Comparison of ENCODE assay signal across 1 cellular context in the genomic region with DNA sequence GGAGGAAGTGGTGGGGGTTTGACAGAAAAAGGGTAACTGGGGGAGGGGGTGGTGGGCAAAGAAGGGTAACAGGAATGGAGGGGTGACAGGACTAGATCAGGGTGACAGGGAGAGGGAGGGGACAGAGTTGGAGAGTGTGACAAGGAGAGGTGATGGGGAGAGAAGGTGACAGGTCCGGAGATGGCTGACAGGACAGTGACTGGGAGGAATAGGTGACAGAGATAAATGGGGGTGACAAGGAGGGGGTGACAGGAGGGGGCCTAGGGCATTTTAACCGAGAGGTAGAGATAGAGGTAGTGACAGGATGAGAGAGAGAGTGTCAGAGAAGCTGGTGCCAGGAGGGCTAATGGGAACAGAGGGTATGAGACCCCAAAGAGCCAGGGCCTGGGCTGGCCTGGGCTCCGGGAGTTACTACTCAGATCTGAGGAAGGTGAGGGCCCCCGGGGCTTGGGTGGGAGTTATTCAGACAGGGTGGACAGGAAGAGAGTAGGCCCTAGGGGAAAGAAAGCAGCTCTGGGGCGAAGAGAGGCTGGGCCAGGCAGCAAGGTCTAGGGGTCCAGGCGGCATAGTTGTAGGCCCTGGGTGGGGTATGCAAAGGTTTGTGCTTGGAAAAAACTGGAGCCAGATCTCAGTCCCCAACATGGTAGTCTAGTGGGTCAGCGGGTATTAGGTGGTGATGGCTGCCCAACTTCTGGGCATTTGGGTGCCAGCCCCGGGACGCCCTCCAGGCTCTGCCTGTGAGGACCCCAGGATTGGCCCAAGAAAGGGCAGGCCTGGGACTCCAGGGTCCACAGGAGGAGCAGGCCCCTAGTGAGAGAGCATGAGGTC.
TF ChIP-seq lines count a peak whose summit lies in the region.

No MANE protein-coding gene starts in this region.

TF ChIP-seq in K562, 482 proteins besides CTCF, POLR2A, EP300 and RAD21 (continued from another document and continues in another):
- TF ChIP-seq, protein P1, sequence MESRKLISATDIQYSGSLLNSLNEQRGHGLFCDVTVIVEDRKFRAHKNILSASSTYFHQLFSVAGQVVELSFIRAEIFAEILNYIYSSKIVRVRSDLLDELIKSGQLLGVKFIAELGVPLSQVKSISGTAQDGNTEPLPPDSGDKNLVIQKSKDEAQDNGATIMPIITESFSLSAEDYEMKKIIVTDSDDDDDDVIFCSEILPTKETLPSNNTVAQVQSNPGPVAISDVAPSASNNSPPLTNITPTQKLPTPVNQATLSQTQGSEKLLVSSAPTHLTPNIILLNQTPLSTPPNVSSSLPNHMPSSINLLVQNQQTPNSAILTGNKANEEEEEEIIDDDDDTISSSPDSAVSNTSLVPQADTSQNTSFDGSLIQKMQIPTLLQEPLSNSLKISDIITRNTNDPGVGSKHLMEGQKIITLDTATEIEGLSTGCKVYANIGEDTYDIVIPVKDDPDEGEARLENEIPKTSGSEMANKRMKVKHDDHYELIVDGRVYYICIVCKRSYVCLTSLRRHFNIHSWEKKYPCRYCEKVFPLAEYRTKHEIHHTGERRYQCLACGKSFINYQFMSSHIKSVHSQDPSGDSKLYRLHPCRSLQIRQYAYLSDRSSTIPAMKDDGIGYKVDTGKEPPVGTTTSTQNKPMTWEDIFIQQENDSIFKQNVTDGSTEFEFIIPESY (CRISPR knock-in tag; IDR thresholded peaks at IDR 0.05): no peak
- no peak for TF ChIP-seq NONO (IDR thresholded peaks at IDR 0.05; ENCODE audit: low read depth in 2 of 2, low read length in 1 of 2)
- TF ChIP-seq ZNF644 (tag; IDR thresholded peaks at IDR 0.05; ENCODE audit: low read depth): no peak
- peak; percentile 15 for TF ChIP-seq PHF20 (IDR thresholded peaks at IDR 0.05; ENCODE audit: partially characterized antibody)
- no peak for TF ChIP-seq ZNF586 (CRISPR knock-in tag; conservative IDR thresholded peaks at IDR 0.05)
- TF ChIP-seq ETV5 (CRISPR knock-in tag; IDR thresholded peaks at IDR 0.05; ENCODE audit: low read depth): 0 out of 2 replicates have a peak, but pooled peaks have one; percentile 28
- no peak for TF ChIP-seq ZNF445 (CRISPR knock-in tag; IDR thresholded peaks at IDR 0.05; ENCODE audit: low read depth)
- TF ChIP-seq SMC3 (conservative IDR thresholded peaks at IDR 0.05; ENCODE audit: insufficient read depth, low read depth, low read length): no peak
- peak; percentile 37; the same call in 1 of the 2 replicates for TF ChIP-seq ZNF316 (IDR thresholded peaks at IDR 0.05)
- no peak for TF ChIP-seq POLR3A (IDR thresholded peaks at IDR 0.05; ENCODE audit: borderline replicate concordance, extremely low read depth, insufficient read depth, insufficient read length)
- TF ChIP-seq, protein P2, sequence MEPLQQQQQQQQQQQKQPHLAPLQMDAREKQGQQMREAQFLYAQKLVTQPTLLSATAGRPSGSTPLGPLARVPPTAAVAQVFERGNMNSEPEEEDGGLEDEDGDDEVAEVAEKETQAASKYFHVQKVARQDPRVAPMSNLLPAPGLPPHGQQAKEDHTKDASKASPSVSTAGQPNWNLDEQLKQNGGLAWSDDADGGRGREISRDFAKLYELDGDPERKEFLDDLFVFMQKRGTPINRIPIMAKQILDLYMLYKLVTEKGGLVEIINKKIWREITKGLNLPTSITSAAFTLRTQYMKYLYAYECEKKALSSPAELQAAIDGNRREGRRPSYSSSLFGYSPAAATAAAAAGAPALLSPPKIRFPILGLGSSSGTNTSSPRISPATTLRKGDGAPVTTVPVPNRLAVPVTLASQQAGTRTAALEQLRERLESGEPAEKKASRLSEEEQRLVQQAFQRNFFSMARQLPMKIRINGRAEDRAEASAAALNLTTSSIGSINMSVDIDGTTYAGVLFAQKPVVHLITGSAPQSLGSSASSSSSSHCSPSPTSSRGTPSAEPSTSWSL (CRISPR knock-in tag; IDR thresholded peaks at IDR 0.05; ENCODE audit: borderline replicate concordance): no peak
- no peak for TF ChIP-seq KDM5B (IDR thresholded peaks at IDR 0.05; ENCODE audit: insufficient replicate concordance, low read depth, low read length)
- TF ChIP-seq, protein P3, sequence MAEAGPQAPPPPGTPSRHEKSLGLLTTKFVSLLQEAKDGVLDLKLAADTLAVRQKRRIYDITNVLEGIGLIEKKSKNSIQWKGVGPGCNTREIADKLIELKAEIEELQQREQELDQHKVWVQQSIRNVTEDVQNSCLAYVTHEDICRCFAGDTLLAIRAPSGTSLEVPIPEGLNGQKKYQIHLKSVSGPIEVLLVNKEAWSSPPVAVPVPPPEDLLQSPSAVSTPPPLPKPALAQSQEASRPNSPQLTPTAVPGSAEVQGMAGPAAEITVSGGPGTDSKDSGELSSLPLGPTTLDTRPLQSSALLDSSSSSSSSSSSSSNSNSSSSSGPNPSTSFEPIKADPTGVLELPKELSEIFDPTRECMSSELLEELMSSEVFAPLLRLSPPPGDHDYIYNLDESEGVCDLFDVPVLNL (CRISPR knock-in tag; IDR thresholded peaks at IDR 0.05; ENCODE audit: low read depth): no peak
- TF ChIP-seq, protein P4, sequence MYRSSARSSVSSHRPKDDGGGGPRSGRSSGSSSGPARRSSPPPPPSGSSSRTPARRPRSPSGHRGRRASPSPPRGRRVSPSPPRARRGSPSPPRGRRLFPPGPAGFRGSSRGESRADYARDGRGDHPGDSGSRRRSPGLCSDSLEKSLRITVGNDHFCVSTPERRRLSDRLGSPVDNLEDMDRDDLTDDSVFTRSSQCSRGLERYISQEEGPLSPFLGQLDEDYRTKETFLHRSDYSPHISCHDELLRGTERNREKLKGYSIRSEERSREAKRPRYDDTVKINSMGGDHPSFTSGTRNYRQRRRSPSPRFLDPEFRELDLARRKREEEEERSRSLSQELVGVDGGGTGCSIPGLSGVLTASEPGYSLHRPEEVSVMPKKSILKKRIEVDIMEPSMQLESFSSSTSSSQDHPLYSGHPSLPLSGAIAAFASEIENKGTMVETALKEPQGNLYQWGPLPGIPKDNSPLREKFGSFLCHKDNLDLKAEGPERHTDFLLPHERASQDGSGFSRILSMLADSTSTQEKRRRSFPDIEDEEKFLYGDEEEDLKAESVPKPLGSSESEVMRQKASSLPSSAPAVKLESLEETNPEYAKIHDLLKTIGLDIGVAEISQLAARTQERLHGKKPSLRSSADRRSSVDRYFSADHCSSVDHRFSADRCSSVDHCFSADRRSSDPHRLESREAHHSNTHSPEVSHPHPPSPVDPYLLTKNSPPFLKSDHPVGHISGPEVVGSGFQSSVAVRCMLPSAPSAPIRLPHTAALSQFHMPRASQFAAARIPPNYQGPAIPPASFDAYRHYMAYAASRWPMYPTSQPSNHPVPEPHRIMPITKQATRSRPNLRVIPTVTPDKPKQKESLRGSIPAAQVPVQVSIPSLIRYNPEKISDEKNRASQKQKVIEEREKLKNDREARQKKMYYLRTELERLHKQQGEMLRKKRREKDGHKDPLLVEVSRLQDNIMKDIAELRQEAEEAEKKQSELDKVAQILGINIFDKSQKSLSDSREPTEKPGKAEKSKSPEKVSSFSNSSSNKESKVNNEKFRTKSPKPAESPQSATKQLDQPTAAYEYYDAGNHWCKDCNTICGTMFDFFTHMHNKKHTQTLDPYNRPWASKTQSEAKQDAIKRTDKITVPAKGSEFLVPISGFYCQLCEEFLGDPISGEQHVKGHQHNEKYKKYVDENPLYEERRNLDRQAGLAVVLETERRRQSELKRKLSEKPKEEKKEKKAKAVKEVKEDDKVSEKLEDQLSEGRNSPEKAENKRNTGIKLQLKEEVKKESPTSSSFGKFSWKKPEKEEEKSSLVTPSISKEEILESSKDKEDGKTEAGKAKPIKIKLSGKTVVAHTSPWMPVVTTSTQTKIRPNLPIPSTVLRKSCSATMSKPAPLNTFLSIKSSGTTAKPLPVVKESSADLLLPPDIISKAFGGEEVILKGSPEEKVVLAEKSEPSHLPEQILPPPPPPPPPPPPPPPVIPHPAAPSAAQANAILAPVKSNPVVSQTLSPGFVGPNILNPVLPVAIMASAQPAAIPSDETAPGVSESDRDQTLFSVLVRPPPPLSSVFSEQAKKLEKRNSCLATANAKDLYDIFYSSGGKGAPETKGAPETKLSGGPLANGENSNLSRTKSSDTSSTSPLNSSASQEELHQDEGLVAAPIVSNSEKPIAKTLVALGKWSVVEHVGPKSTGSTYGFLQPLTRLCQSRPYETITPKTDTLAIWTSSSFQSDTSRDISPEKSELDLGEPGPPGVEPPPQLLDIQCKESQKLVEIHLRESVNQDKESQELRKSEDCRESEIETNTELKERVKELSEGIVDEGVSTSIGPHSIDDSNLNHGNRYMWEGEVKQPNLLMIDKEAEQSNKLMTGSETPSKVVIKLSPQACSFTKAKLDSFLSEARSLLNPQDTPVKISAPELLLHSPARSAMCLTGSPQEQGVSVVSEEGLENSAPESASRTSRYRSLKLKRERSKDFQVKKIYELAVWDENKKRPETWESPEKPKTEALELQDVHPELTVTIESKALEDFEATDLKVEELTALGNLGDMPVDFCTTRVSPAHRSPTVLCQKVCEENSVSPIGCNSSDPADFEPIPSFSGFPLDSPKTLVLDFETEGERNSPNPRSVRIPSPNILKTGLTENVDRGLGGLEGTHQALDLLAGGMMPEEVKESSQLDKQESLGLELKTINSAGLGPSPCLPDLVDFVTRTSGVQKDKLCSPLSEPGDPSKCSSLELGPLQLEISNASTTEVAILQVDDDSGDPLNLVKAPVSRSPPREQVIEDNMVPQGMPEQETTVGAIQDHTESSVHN (IDR thresholded peaks at IDR 0.05; ENCODE audit: borderline replicate concordance in 1 of 2, low read depth in 1 of 2): no peak
- TF ChIP-seq, protein P5, sequence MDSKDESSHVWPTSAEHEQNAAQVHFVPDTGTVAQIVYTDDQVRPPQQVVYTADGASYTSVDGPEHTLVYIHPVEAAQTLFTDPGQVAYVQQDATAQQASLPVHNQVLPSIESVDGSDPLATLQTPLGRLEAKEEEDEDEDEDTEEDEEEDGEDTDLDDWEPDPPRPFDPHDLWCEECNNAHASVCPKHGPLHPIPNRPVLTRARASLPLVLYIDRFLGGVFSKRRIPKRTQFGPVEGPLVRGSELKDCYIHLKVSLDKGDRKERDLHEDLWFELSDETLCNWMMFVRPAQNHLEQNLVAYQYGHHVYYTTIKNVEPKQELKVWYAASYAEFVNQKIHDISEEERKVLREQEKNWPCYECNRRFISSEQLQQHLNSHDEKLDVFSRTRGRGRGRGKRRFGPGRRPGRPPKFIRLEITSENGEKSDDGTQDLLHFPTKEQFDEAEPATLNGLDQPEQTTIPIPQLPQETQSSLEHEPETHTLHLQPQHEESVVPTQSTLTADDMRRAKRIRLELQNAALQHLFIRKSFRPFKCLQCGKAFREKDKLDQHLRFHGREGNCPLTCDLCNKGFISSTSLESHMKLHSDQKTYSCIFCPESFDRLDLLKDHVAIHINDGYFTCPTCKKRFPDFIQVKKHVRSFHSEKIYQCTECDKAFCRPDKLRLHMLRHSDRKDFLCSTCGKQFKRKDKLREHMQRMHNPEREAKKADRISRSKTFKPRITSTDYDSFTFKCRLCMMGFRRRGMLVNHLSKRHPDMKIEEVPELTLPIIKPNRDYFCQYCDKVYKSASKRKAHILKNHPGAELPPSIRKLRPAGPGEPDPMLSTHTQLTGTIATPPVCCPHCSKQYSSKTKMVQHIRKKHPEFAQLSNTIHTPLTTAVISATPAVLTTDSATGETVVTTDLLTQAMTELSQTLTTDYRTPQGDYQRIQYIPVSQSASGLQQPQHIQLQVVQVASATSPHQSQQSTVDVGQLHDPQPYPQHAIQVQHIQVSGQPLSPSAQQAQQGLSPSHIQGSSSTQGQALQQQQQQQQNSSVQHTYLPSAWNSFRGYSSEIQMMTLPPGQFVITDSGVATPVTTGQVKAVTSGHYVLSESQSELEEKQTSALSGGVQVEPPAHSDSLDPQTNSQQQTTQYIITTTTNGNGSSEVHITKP (IDR thresholded peaks at IDR 0.05; ENCODE audit: partially characterized antibody): no peak
- TF ChIP-seq ZFP36 (IDR thresholded peaks at IDR 0.05; ENCODE audit: low read depth, low read length, partially characterized antibody): no peak
- TF ChIP-seq ZFPM2 (CRISPR knock-in tag; IDR thresholded peaks at IDR 0.05): no peak
- TF ChIP-seq FIP1L1 (IDR thresholded peaks at IDR 0.05; ENCODE audit: low read depth, low read length, poor library complexity, severe bottlenecking): no peak
- TF ChIP-seq ZNF143 (CRISPR knock-in tag; IDR thresholded peaks at IDR 0.05): no peak
- TF ChIP-seq, protein P6, sequence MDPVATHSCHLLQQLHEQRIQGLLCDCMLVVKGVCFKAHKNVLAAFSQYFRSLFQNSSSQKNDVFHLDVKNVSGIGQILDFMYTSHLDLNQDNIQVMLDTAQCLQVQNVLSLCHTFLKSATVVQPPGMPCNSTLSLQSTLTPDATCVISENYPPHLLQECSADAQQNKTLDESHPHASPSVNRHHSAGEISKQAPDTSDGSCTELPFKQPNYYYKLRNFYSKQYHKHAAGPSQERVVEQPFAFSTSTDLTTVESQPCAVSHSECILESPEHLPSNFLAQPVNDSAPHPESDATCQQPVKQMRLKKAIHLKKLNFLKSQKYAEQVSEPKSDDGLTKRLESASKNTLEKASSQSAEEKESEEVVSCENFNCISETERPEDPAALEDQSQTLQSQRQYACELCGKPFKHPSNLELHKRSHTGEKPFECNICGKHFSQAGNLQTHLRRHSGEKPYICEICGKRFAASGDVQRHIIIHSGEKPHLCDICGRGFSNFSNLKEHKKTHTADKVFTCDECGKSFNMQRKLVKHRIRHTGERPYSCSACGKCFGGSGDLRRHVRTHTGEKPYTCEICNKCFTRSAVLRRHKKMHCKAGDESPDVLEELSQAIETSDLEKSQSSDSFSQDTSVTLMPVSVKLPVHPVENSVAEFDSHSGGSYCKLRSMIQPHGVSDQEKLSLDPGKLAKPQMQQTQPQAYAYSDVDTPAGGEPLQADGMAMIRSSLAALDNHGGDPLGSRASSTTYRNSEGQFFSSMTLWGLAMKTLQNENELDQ (CRISPR knock-in tag; IDR thresholded peaks at IDR 0.05; ENCODE audit: borderline replicate concordance): no peak
- TF ChIP-seq ZNF57 (CRISPR knock-in tag; IDR thresholded peaks at IDR 0.05): no peak
- no peak for TF ChIP-seq RBM25 (IDR thresholded peaks at IDR 0.05; ENCODE audit: low read depth, low read length, severe bottlenecking)
- TF ChIP-seq PHF8 (IDR thresholded peaks at IDR 0.05; ENCODE audit: borderline replicate concordance, low read length): peak; percentile 6; the same call in 1 of the 2 replicates
- TF ChIP-seq, protein P7, sequence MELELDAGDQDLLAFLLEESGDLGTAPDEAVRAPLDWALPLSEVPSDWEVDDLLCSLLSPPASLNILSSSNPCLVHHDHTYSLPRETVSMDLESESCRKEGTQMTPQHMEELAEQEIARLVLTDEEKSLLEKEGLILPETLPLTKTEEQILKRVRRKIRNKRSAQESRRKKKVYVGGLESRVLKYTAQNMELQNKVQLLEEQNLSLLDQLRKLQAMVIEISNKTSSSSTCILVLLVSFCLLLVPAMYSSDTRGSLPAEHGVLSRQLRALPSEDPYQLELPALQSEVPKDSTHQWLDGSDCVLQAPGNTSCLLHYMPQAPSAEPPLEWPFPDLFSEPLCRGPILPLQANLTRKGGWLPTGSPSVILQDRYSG (tag; conservative IDR thresholded peaks at IDR 0.05; ENCODE audit: low read depth): no peak
- no peak for TF ChIP-seq BDP1 (IDR thresholded peaks at IDR 0.05; ENCODE audit: insufficient read depth, insufficient read length)
- TF ChIP-seq TARDBP (IDR thresholded peaks at IDR 0.05): no peak
- TF ChIP-seq, protein P8, sequence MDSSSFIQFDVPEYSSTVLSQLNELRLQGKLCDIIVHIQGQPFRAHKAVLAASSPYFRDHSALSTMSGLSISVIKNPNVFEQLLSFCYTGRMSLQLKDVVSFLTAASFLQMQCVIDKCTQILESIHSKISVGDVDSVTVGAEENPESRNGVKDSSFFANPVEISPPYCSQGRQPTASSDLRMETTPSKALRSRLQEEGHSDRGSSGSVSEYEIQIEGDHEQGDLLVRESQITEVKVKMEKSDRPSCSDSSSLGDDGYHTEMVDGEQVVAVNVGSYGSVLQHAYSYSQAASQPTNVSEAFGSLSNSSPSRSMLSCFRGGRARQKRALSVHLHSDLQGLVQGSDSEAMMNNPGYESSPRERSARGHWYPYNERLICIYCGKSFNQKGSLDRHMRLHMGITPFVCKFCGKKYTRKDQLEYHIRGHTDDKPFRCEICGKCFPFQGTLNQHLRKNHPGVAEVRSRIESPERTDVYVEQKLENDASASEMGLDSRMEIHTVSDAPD (CRISPR knock-in tag; IDR thresholded peaks at IDR 0.05): no peak
